In the genomic region with DNA sequence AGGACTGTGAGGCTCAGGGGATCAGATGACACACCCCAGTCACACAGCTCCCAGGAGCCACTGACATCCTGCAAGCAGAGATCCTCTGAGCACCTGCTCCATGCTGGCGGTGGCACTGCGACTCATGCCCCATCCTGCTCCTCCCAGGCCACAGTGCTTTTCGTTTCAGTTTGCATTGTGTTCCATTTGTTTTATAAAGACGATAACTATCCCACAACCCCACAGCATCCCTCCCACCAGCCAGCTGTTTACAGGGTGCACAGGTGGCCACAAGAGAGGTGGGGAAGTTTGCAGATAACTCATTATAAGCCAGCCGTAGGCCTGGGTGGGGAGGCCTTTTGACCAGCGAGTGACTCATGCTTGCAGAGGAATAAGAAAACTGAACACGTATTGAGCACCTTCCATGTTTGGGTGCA, we compare ENCODE assay signal across 10 cellular contexts. TPM values are rescaled to one million over a fixed set of nuclear protein-coding genes. Genes with fewer than 3 reads are reported as not detected.
DNase-seq lines count a peak whose midpoint lies in the region; ATAC-seq and TF ChIP-seq lines count a peak whose summit lies in the region.
"Had no signal": no experiment of that assay in that cellular context is flagged by ENCODE, and none has a peak within 500 bp of the region (broad histone marks: within the 10 kb centered on the region; RNA-seq: fewer than 3 reads in every experiment).

No MANE protein-coding gene starts in this region.

- H3K9me3 ChIP-seq in PC-3 (ENCODE audit: low read length) (no peaks in the 10 kb centered on the region), right cardiac atrium (ENCODE audit: control insufficient read depth, low read length) (no peaks in the 10 kb centered on the region)

- peak overlapping the region; percentile 14; the same call in 1 of the 2 replicates for H3K4me3 ChIP-seq in PC-3 (ENCODE audit: low read length)
- no peak overlapping the region for H3K4me3 ChIP-seq in right cardiac atrium (ENCODE audit: low read length)
- no peak overlapping the region for H3K4me3 ChIP-seq in H7 (ENCODE audit: insufficient read depth, low read depth, low read length)

- H3K36me3 ChIP-seq in PC-3 (ENCODE audit: low read depth, low read length) (no peaks in the 10 kb centered on the region), H7 (replicated peaks; ENCODE audit: control insufficient read depth, insufficient read depth, low read length) (no peaks in the 10 kb centered on the region)

- no peaks in the 10 kb centered on the region for H4K20me1 ChIP-seq in PC-3 (ENCODE audit: low read length)

- no TSS peak for BruUV-seq in PC-3 (replicated peaks; lab: Mats Ljungman, UMichigan)

- TF ChIP-seq CTCF in PC-3 (conservative IDR thresholded peaks at IDR 0.05; ENCODE audit: low read depth, low read length), result no peak

- ATAC-seq in PC-3, result peak; percentile 89
- peak; percentile 11 to 15 for ATAC-seq in right cardiac atrium
- no peak for ATAC-seq in GM19397 (IDR thresholded peaks at IDR 0.05; ENCODE audit: unreplicated experiment)
- ATAC-seq: naive thymus-derived CD4-positive, alpha-beta T cell had no signal

- no peaks in the 10 kb centered on the region for H3F3A ChIP-seq in PC-3 (ENCODE audit: low read length, unreplicated experiment)

- peak; percentile 27 for DNase-seq in stimulated activated CD4-positive, alpha-beta T cell treated with anti-CD3 and anti-CD28 coated beads, Interleukin-1b, Interleukin-23, amount 100 ng/mL, for 48 hours
- no peak for DNase-seq in stimulated activated CD4-positive, alpha-beta T cell treated with anti-CD3 and anti-CD28 coated beads, Interleukin-4, amount 100 ng/mL, for 24 hours
- DNase-seq in PC-3, result peak; percentile 73
- DNase-seq in right cardiac atrium, result no peak
- no peak for DNase-seq in H7
- no peak for DNase-seq in T-helper 9 cell
- no peak for DNase-seq in ecto neural progenitor cell (ENCODE audit: low spot score)
- DNase-seq: activated B cell treated with CpG ODN at 0.5 μM for 24 hours had no signal

- H3K4me2 ChIP-seq in PC-3 (ENCODE audit: low read length), result peak overlapping the region; percentile 61

- peaks cover 14% of the 10 kb centered on the region for H3K4me1 ChIP-seq in PC-3 (ENCODE audit: insufficient read depth, low read length)
- H3K4me1 ChIP-seq in right cardiac atrium (ENCODE audit: control insufficient read depth, insufficient read depth, low read length), result peaks cover 6% of the 10 kb centered on the region

- H3K27me3 ChIP-seq in PC-3 (ENCODE audit: low read length) (no peaks in the 10 kb centered on the region), right cardiac atrium (ENCODE audit: control insufficient read depth, insufficient read depth) (no peaks in the 10 kb centered on the region), H7 (ENCODE audit: control insufficient read depth, insufficient read depth, low read length) (no peaks in the 10 kb centered on the region)

- 0 out of 2 replicates have a peak overlapping the region, but pooled peaks have one; percentile 10 for H3K9ac ChIP-seq in PC-3 (ENCODE audit: low read length)

- no peaks in the 10 kb centered on the region for H3K79me2 ChIP-seq in PC-3 (ENCODE audit: low read length)

- POLR2A ChIA-PET in PC-3 (lab: Charles Lee; ENCODE audit: unreplicated experiment), result interaction anchor here (0.6 kb wide), 1 partner anchor 193 kb away, joined by 3 read pairs; no protein-coding TSS in a partner anchor

- peak overlapping the region; percentile 78 for H2AFZ ChIP-seq in PC-3 (ENCODE audit: low read length)

- CTCF ChIA-PET in PC-3 (lab: Charles Lee), result no interaction called here

- no peaks in the 10 kb centered on the region for H3K9me2 ChIP-seq in PC-3 (replicated peaks; ENCODE audit: low read length)

- intact Hi-C loops in PC-3 (cut with micrococcal nuclease), result loop anchor here (5.0 kb wide), 1 partner anchor 51 kb away; no protein-coding TSS in a partner anchor
- intact Hi-C loops in right cardiac atrium (cut with DNase I), result no loop called here

- peak overlapping the region; percentile 57 for H3K27ac ChIP-seq in PC-3 (ENCODE audit: low read length)
- no peak overlapping the region for H3K27ac ChIP-seq in right cardiac atrium (ENCODE audit: low read length)

- 69% methylated on average over 7 of the region's 7 CpGs for WGBS in right cardiac atrium

RNA-seq across cellular contexts. Expression of gene BCO1, which starts 28.2 kb away (rescaled TPM):
- total RNA-seq in PC-3 (2014; rRNA removed) (not detected in 2 replicates), right cardiac atrium (not detected)
- not detected for polyA plus RNA-seq in right cardiac atrium
- total RNA-seq in H7 (2014; rRNA removed; shearing (Covaris generic)), result 0.10 and 0.63 TPM in 2 replicates
- total RNA-seq: activated B cell treated with CpG ODN at 0.5 μM for 24 hours; naive thymus-derived CD4-positive, alpha-beta T cell had no signal
- polyA plus RNA-seq: naive thymus-derived CD4-positive, alpha-beta T cell had no signal

RNA-seq across cellular contexts. Expression of gene GAN, which starts 48.1 kb away (rescaled TPM):
- 5.3 and 5.8 TPM in 2 replicates for total RNA-seq in PC-3 (2014; rRNA removed)
- total RNA-seq in right cardiac atrium, result 10 to 100 TPM in 2 of 4 donors, 1 to 10 TPM in 2; 8.7 to 11.0 (median 9.7) TPM
- 1.2 TPM for polyA plus RNA-seq in right cardiac atrium
- 8.7 and 10.9 TPM in 2 replicates for total RNA-seq in H7 (2014; rRNA removed; shearing (Covaris generic))

Comparison
In these comparisons a context has a peak if more than half of its experiments do, and no peak if none do; other contexts are left out.
1. DNase-seq: peak in stimulated activated CD4-positive, alpha-beta T cell treated with anti-CD3 and anti-CD28 coated beads, Interleukin-1b, Interleukin-23, amount 100 ng/mL, for 48 hours (single experiment) and PC-3 (single experiment); none in stimulated activated CD4-positive, alpha-beta T cell treated with anti-CD3 and anti-CD28 coated beads, Interleukin-4, amount 100 ng/mL, for 24 hours (single experiment), right cardiac atrium (0 of 3), H7 (single experiment), T-helper 9 cell (single experiment) and ecto neural progenitor cell (single experiment).